12 cellular contexts compared by ENCODE assay signal in the genomic region with DNA sequence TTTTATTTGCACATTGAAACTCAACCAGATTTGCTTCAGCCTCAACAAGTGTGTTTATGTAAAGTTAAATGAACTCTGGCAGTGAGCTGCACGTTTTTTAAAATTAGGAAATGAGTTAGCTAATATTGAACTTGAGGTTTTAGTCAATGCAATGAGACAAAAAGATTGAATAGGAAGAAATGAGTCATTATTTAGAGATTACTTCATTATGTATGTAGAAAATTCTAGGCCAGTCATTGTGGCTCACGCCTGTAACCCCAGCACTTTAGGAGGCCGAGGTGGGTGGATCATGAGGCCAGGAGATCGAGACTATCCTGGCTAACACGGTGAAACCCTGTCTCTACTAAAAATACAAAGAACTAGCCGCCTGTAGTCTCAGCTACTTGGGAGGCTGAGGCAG. TPM values are rescaled to one million over a fixed set of nuclear protein-coding genes. Genes with fewer than 3 reads are reported as not detected.
DNase-seq lines count a peak whose midpoint lies in the region; ATAC-seq, FAIRE-seq and TF ChIP-seq lines count a peak whose summit lies in the region.
"Had no signal": no experiment of that assay in that cellular context is flagged by ENCODE, and none has a peak within 500 bp of the region (broad histone marks: within the 10 kb centered on the region; RNA-seq: fewer than 3 reads in every experiment).

No MANE protein-coding gene starts in this region.

- H3K4me3 Mint-ChIP-seq in stimulated activated naive CD8-positive, alpha-beta T cell treated with anti-CD3 and anti-CD28 coated beads, Interleukin-15, Interleukin-2, amounts not matched to agents 100 ng/mL and 50 ng/mL, for 24 hours: no peak overlapping the region
- H3K4me3 Mint-ChIP-seq in Caco-2 (ENCODE audit: unreplicated experiment): no peak overlapping the region
- H3K4me3 Mint-ChIP-seq: CD8-positive, alpha-beta T cell had no signal

- FAIRE-seq in RCC 7860 (lab: Jason Lieb, UNC): peak; percentile 57
- FAIRE-seq: islet of Langerhans had no signal

- H3K36me3 Mint-ChIP-seq in stimulated activated naive CD8-positive, alpha-beta T cell treated with anti-CD3 and anti-CD28 coated beads, Interleukin-15, Interleukin-2, amounts not matched to agents 100 ng/mL and 50 ng/mL, for 24 hours (ENCODE audit: low read depth): peaks cover 8% of the 10 kb centered on the region
- no peaks in the 10 kb centered on the region for H3K36me3 Mint-ChIP-seq in Caco-2 (ENCODE audit: insufficient read depth, unreplicated experiment)
- H3K36me3 Mint-ChIP-seq: CD8-positive, alpha-beta T cell had no signal

- H3K36me3 ChIP-seq in Caco-2 (ENCODE audit: control insufficient read depth, insufficient read depth, low read length): no peaks in the 10 kb centered on the region
- H3K36me3 ChIP-seq: thoracic aorta had no signal

- no TSS peak for BruUV-seq in Caco-2 (replicated peaks; lab: Mats Ljungman, UMichigan)

- no peaks in the 10 kb centered on the region for H3K9me3 ChIP-seq in Caco-2
- H3K9me3 ChIP-seq: thoracic aorta had no signal

- no peak overlapping the region for H3K4me3 ChIP-seq in Caco-2 (ENCODE audit: low read depth, low read length)
- H3K4me3 ChIP-seq: thoracic aorta had no signal

- POLR2A ChIA-PET in Caco-2 (lab: Charles Lee): no interaction called here

- TF ChIP-seq CTCF in Caco-2 (IDR thresholded peaks at IDR 0.05; ENCODE audit: insufficient read depth in 1 of 2, low read depth in 1 of 2, low read length in 1 of 2, severe bottlenecking in 1 of 2, unreplicated experiment in 1 of 2): no peak

- CTCF ChIA-PET in Caco-2 (lab: Charles Lee): no interaction called here

- H3K27me3 ChIP-seq in Caco-2 (replicated peaks; ENCODE audit: control insufficient read depth, insufficient read depth, low read length): no peaks in the 10 kb centered on the region

- intact Hi-C loops in Caco-2 (cut with micrococcal nuclease; ENCODE audit: unreplicated experiment): no loop called here

- no peak for ATAC-seq in stimulated activated naive CD8-positive, alpha-beta T cell treated with anti-CD3 and anti-CD28 coated beads, Interleukin-15, Interleukin-2, amounts not matched to agents 100 U/mL and 50 U/mL, for 24 hours
- ATAC-seq in HG03175 (IDR thresholded peaks at IDR 0.05; ENCODE audit: unreplicated experiment): no peak
- ATAC-seq: CD8-positive, alpha-beta T cell had no signal

- peaks cover 59% of the 10 kb centered on the region for H3K4me1 Mint-ChIP-seq in stimulated activated naive CD8-positive, alpha-beta T cell treated with anti-CD3 and anti-CD28 coated beads, Interleukin-15, Interleukin-2, amounts not matched to agents 100 ng/mL and 50 ng/mL, for 24 hours (ENCODE audit: low read depth)
- H3K4me1 Mint-ChIP-seq in Caco-2 (ENCODE audit: low read depth, unreplicated experiment): no peaks in the 10 kb centered on the region

- H3K4me1 ChIP-seq in Caco-2: no peaks in the 10 kb centered on the region

- H3K9me3 Mint-ChIP-seq in stimulated activated naive CD8-positive, alpha-beta T cell treated with anti-CD3 and anti-CD28 coated beads, Interleukin-15, Interleukin-2, amounts not matched to agents 100 ng/mL and 50 ng/mL, for 24 hours: peaks cover 14% of the 10 kb centered on the region
- H3K9me3 Mint-ChIP-seq in Caco-2 (ENCODE audit: unreplicated experiment): peaks cover 30% of the 10 kb centered on the region

- peak overlapping the region; percentile 78 for H3K27ac Mint-ChIP-seq in stimulated activated naive CD8-positive, alpha-beta T cell treated with anti-CD3 and anti-CD28 coated beads, Interleukin-15, Interleukin-2, amounts not matched to agents 100 ng/mL and 50 ng/mL, for 24 hours
- no peak overlapping the region for H3K27ac Mint-ChIP-seq in Caco-2 (ENCODE audit: unreplicated experiment)
- H3K27ac Mint-ChIP-seq: CD8-positive, alpha-beta T cell had no signal

- peaks cover 46% of the 10 kb centered on the region for H3K27me3 Mint-ChIP-seq in stimulated activated naive CD8-positive, alpha-beta T cell treated with anti-CD3 and anti-CD28 coated beads, Interleukin-15, Interleukin-2, amounts not matched to agents 100 ng/mL and 50 ng/mL, for 24 hours
- H3K27me3 Mint-ChIP-seq in Caco-2 (ENCODE audit: insufficient read depth, unreplicated experiment): peaks cover 16% of the 10 kb centered on the region

- no peak for DNase-seq in stimulated activated naive CD8-positive, alpha-beta T cell treated with anti-CD3 and anti-CD28 coated beads, Interleukin-15, Interleukin-2, amounts not matched to agents 100 U/mL and 50 U/mL, for 24 hours
- DNase-seq in RCC 7860 (ENCODE audit: low spot score) (peak; percentile 65), dermis blood vessel endothelial cell (peak; percentile 61), iPS-NIHi11 (ENCODE audit: low spot score) (no peak), Caco-2 (no peak), mesenteric fat pad (ENCODE audit: low spot score) (no peak)
- DNase-seq: CD8-positive, alpha-beta T cell; foreskin fibroblast had no signal

RNA-seq across cellular contexts. Expression of gene CD70, which starts 22.8 kb away (rescaled TPM):
- total RNA-seq in dermis blood vessel endothelial cell: 0.14 TPM in 1 of 2 replicates, not detected in the other
- total RNA-seq in Caco-2 (2022): not detected in 2 replicates
- not detected for total RNA-seq in mesenteric fat pad
- total RNA-seq: thoracic aorta had no signal

RNA-seq across cellular contexts. Expression of gene TNFSF14, which starts 56.2 kb away (rescaled TPM):
- not detected in 2 replicates for total RNA-seq in dermis blood vessel endothelial cell
- total RNA-seq in Caco-2 (2022): not detected in 2 replicates
- 4.5 TPM for total RNA-seq in mesenteric fat pad

Comparison
In these comparisons a context has a peak if more than half of its experiments do, and no peak if none do; other contexts are left out.
1. DNase-seq: peak in RCC 7860 (single experiment) and dermis blood vessel endothelial cell (single experiment); none in stimulated activated naive CD8-positive, alpha-beta T cell treated with anti-CD3 and anti-CD28 coated beads, Interleukin-15, Interleukin-2, amounts not matched to agents 100 U/mL and 50 U/mL, for 24 hours (single experiment), iPS-NIHi11 (single experiment), Caco-2 (0 of 2) and mesenteric fat pad (single experiment).